In the genomic region with DNA sequence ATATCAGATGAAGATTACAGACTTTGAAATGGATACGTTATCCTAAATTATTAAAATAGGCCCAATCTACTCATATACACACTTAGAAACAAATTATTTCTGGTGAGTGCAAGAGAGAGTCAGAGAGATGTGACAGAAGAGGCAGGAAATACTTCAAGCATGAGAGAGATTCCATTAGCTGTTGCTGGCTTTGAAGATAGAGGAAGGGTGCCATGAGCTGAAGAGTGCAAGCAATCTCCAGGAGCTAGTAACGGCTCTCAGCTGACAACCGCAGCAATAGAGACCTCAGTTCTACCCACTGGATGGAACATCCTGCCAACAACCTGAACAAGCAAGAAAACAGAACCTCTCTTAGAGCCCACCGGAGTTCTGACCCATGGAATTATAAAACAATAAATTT, we compare ENCODE assay signal across 20 cellular contexts.
"Had no signal": no experiment of that assay in that cellular context is flagged by ENCODE, and none has a peak within 500 bp of the region (broad histone marks: within the 10 kb centered on the region; RNA-seq: fewer than 3 reads in every experiment).

No MANE protein-coding gene starts in this region.

- H3K27ac Mint-ChIP-seq: activated CD4-positive, alpha-beta memory T cell treated with anti-CD3 and anti-CD28 coated beads, Interleukin-2, amount 10 ng/mL, durations not matched to agents 7 days and 5 days; activated naive CD4-positive, alpha-beta T cell treated with anti-CD3 and anti-CD28 coated beads, Interleukin-2, amount 50 U/mL, for 24 hours; activated T-cell treated with anti-CD3 and anti-CD28 coated beads, Interleukin-2, amount 50 U/mL, for 24 hours; natural killer cell treated with Interleukin-12 subunit alpha and Interleukin-12 subunit beta and Interleukin-15 and Interleukin-18, amount 100 ng/mL, for 72 hours; stimulated activated naive CD8-positive, alpha-beta T cell treated with anti-CD3 and anti-CD28 coated beads, Interleukin-15, amount 100 ng/mL, for 72 hours; type B pancreatic cell; WTC11 had no signal

- H3K9me3 ChIP-seq: body of pancreas, psoas muscle had no signal

- H3K4me1 ChIP-seq: psoas muscle, spleen had no signal

- H3K36me3 ChIP-seq: adrenal gland, sigmoid colon, spleen had no signal

- ATAC-seq: body of pancreas; left lobe of liver; natural killer cell treated with Interleukin-12 subunit alpha and Interleukin-12 subunit beta and Interleukin-15 and Interleukin-18, amount 100 ng/mL, for 72 hours; psoas muscle; stimulated activated naive CD8-positive, alpha-beta T cell treated with anti-CD3 and anti-CD28 coated beads, Interleukin-15, amount 100 ng/mL, for 72 hours; WTC11 had no signal

- H3K27me3 ChIP-seq: adrenal gland, body of pancreas, sigmoid colon, spleen had no signal

- H3K27ac ChIP-seq: adrenal gland, body of pancreas, epithelial cell of prostate, psoas muscle, sigmoid colon, spleen had no signal

- DNase-seq: activated CD4-positive, alpha-beta memory T cell treated with anti-CD3 and anti-CD28 coated beads, Interleukin-2, amount 10 ng/mL, durations not matched to agents 7 days and 5 days; activated CD4-positive, alpha-beta T cell treated with anti-CD3 and anti-CD28 coated beads for 4 hours; activated effector memory CD4-positive, alpha-beta T cell treated with Interleukin-2 at 50 U/mL for 16 hours; activated T-cell treated with anti-CD3 and anti-CD28 coated beads, Interleukin-2, amount 50 U/mL, for 24 hours; adrenal gland; body of pancreas; islet precursor cell; mammary epithelial cell; occipital lobe; psoas muscle; sigmoid colon; spleen; stimulated activated naive CD8-positive, alpha-beta T cell treated with anti-CD3 and anti-CD28 coated beads, Interleukin-15, amount 100 ng/mL, for 72 hours; T-helper 2 cell had no signal

- H3K4me3 Mint-ChIP-seq: activated CD4-positive, alpha-beta memory T cell treated with anti-CD3 and anti-CD28 coated beads, Interleukin-2, amount 10 ng/mL, durations not matched to agents 7 days and 5 days; activated naive CD4-positive, alpha-beta T cell treated with anti-CD3 and anti-CD28 coated beads, Interleukin-2, amount 50 U/mL, for 24 hours; activated T-cell treated with anti-CD3 and anti-CD28 coated beads, Interleukin-2, amount 50 U/mL, for 24 hours; natural killer cell treated with Interleukin-12 subunit alpha and Interleukin-12 subunit beta and Interleukin-15 and Interleukin-18, amount 100 ng/mL, for 72 hours; stimulated activated naive CD8-positive, alpha-beta T cell treated with anti-CD3 and anti-CD28 coated beads, Interleukin-15, amount 100 ng/mL, for 72 hours; type B pancreatic cell; WTC11 had no signal

- H3K4me1 Mint-ChIP-seq: activated CD4-positive, alpha-beta memory T cell treated with anti-CD3 and anti-CD28 coated beads, Interleukin-2, amount 10 ng/mL, durations not matched to agents 7 days and 5 days; activated naive CD4-positive, alpha-beta T cell treated with anti-CD3 and anti-CD28 coated beads, Interleukin-2, amount 50 U/mL, for 24 hours; stimulated activated naive CD8-positive, alpha-beta T cell treated with anti-CD3 and anti-CD28 coated beads, Interleukin-15, amount 100 ng/mL, for 72 hours; WTC11 had no signal

- H3K27me3 Mint-ChIP-seq: activated CD4-positive, alpha-beta memory T cell treated with anti-CD3 and anti-CD28 coated beads, Interleukin-2, amount 10 ng/mL, durations not matched to agents 7 days and 5 days; activated naive CD4-positive, alpha-beta T cell treated with anti-CD3 and anti-CD28 coated beads, Interleukin-2, amount 50 U/mL, for 24 hours; activated T-cell treated with anti-CD3 and anti-CD28 coated beads, Interleukin-2, amount 50 U/mL, for 24 hours; natural killer cell treated with Interleukin-12 subunit alpha and Interleukin-12 subunit beta and Interleukin-15 and Interleukin-18, amount 100 ng/mL, for 72 hours; stimulated activated naive CD8-positive, alpha-beta T cell treated with anti-CD3 and anti-CD28 coated beads, Interleukin-15, amount 100 ng/mL, for 72 hours; type B pancreatic cell had no signal

- H3K4me3 ChIP-seq: adrenal gland, body of pancreas, psoas muscle, sigmoid colon, spleen had no signal

- H3K36me3 Mint-ChIP-seq: activated naive CD4-positive, alpha-beta T cell treated with anti-CD3 and anti-CD28 coated beads, Interleukin-2, amount 50 U/mL, for 24 hours; natural killer cell treated with Interleukin-12 subunit alpha and Interleukin-12 subunit beta and Interleukin-15 and Interleukin-18, amount 100 ng/mL, for 72 hours; type B pancreatic cell had no signal
